Comparison of ENCODE assay signal across 1 cellular context in genomic region chr1:78045850-78046778, GRCh38.
TF ChIP-seq lines count a peak whose summit lies in the region.

TSS of gene GIPC2 (plus strand) at chr1:78045966. CDS start at chr1:78046095, 129 bp downstream.

TF ChIP-seq in WTC11, 78 proteins besides CTCF, POLR2A, EP300 and RAD21 (continued from another document and continues in another):
- no peak for TF ChIP-seq PREB (CRISPR knock-in tag; IDR thresholded peaks at IDR 0.05; ENCODE audit: borderline replicate concordance)
- TF ChIP-seq NR1H2 (CRISPR knock-in tag; IDR thresholded peaks at IDR 0.05) = 0 out of 2 replicates have a peak, but pooled peaks have one; percentile 76
- no peak for TF ChIP-seq ZSCAN18 (CRISPR knock-in tag; IDR thresholded peaks at IDR 0.05)
- no peak for TF ChIP-seq E2F4 (CRISPR knock-in tag; IDR thresholded peaks at IDR 0.05; ENCODE audit: borderline replicate concordance, low read depth)
- TF ChIP-seq ZNF532 (CRISPR knock-in tag; IDR thresholded peaks at IDR 0.05; ENCODE audit: borderline replicate concordance) = no peak
- TF ChIP-seq TEAD4 (CRISPR knock-in tag; IDR thresholded peaks at IDR 0.05) = no peak; the same call in 1 of the 2 replicates
- TF ChIP-seq ATF1 (CRISPR knock-in tag; IDR thresholded peaks at IDR 0.05) = no peak
- TF ChIP-seq ZNF425 (CRISPR knock-in tag; conservative IDR thresholded peaks at IDR 0.05) = no peak
- no peak for TF ChIP-seq JAZF1 (CRISPR knock-in tag; IDR thresholded peaks at IDR 0.05)
- no peak for TF ChIP-seq STAT6 (CRISPR knock-in tag; conservative IDR thresholded peaks at IDR 0.05; ENCODE audit: low read depth)
- no peak for TF ChIP-seq ZNF671 (CRISPR knock-in tag; IDR thresholded peaks at IDR 0.05)
- 0 out of 2 replicates have a peak, but pooled peaks have one; percentile 37 for TF ChIP-seq ZNF263 (CRISPR knock-in tag; IDR thresholded peaks at IDR 0.05; ENCODE audit: low read depth)
- TF ChIP-seq SMAD4 (CRISPR knock-in tag; IDR thresholded peaks at IDR 0.05) = no peak
- no peak for TF ChIP-seq RELA (CRISPR knock-in tag; IDR thresholded peaks at IDR 0.05; ENCODE audit: borderline replicate concordance)
- no peak for TF ChIP-seq PRDM15 (CRISPR knock-in tag; IDR thresholded peaks at IDR 0.05)
- TF ChIP-seq ZNF121 (CRISPR knock-in tag; IDR thresholded peaks at IDR 0.05) = no peak
- TF ChIP-seq MXD4 (CRISPR knock-in tag; IDR thresholded peaks at IDR 0.05; ENCODE audit: borderline replicate concordance) = no peak
- TF ChIP-seq ZBTB21 (CRISPR knock-in tag; IDR thresholded peaks at IDR 0.05; ENCODE audit: borderline replicate concordance) = no peak
- TF ChIP-seq NFYB (CRISPR knock-in tag; conservative IDR thresholded peaks at IDR 0.05; ENCODE audit: low read depth) = no peak
- TF ChIP-seq TEAD1 (CRISPR knock-in tag; IDR thresholded peaks at IDR 0.05) = no peak
- 0 out of 2 replicates have a peak, but pooled peaks have one; percentile 7 for TF ChIP-seq NFE2L1 (CRISPR knock-in tag; IDR thresholded peaks at IDR 0.05)
- peak; percentile 37; the same call in 1 of the 2 replicates for TF ChIP-seq ZBTB43 (CRISPR knock-in tag; IDR thresholded peaks at IDR 0.05)
- 0 out of 2 replicates have a peak, but pooled peaks have one; percentile 47 for TF ChIP-seq JUN (CRISPR knock-in tag; IDR thresholded peaks at IDR 0.05)
- TF ChIP-seq CREB1 (CRISPR knock-in tag; IDR thresholded peaks at IDR 0.05) = peak; percentile 22; the same call in 1 of the 2 replicates
- no peak for TF ChIP-seq HMGA2 (CRISPR knock-in tag; IDR thresholded peaks at IDR 0.05)
- no peak for TF ChIP-seq ATF6 (CRISPR knock-in tag; IDR thresholded peaks at IDR 0.05)
- TF ChIP-seq ERG (CRISPR knock-in tag; IDR thresholded peaks at IDR 0.05) = no peak
- no peak for TF ChIP-seq USF2 (CRISPR knock-in tag; IDR thresholded peaks at IDR 0.05)
